1 cellular context compared by ENCODE assay signal in the genomic region with DNA sequence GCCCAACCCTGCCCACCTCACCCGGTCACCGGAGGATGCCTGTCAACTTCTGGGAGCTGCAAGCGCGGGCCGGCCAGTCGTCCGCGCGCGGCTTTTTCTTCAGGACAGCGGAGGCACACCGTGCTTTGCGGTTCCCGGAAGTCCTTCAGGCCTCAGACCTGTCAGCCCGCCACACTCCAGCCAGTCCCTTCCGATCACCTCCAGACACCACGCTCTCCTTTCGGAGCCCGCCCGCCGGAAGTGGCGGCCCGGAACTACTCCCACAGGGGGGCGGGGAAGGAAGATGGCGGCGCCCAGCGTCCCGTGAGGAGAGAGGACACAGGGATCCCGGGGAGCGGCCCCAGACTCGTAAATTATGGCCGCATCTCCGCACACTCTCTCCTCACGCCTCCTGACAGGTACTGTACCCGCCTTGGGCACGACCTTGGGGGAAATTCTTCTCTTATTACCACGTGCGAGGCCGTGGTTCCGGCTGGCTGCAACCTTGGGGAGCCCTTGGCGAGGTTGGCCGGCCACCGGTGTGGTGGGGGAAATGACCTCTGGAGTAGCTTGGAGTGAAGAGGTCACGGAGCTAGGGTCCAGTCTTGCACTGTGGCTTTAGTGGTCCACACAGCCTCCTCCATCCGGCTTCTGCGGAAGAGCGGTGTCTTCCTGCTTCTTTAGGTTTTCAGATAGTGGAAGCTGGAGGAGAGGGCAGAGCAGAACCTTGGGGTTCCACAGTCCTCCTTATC.
TF ChIP-seq lines count a peak whose summit lies in the region.

A gene (plus strand): TSS at position 254 of the 731 bp plus-strand sequence. CDS start 102 bp downstream, at position 356.

TF ChIP-seq in HEK293, 187 proteins besides CTCF, POLR2A, EP300 and RAD21 (continued from another document and continues in another):
- TF ChIP-seq, protein P1, sequence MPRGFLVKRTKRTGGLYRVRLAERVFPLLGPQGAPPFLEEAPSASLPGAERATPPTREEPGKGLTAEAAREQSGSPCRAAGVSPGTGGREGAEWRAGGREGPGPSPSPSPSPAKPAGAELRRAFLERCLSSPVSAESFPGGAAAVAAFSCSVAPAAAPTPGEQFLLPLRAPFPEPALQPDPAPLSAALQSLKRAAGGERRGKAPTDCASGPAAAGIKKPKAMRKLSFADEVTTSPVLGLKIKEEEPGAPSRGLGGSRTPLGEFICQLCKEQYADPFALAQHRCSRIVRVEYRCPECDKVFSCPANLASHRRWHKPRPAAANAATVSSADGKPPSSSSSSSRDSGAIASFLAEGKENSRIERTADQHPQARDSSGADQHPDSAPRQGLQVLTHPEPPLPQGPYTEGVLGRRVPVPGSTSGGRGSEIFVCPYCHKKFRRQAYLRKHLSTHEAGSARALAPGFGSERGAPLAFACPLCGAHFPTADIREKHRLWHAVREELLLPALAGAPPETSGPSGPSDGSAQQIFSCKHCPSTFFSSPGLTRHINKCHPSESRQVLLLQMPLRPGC (tag by site-specific recombination; IDR thresholded peaks at IDR 0.05), result no peak
- TF ChIP-seq ZNF341 (tag by site-specific recombination; IDR thresholded peaks at IDR 0.05; ENCODE audit: low read depth), result peak; percentile 57; the same call in 1 of the 2 replicates
- TF ChIP-seq, protein P2, sequence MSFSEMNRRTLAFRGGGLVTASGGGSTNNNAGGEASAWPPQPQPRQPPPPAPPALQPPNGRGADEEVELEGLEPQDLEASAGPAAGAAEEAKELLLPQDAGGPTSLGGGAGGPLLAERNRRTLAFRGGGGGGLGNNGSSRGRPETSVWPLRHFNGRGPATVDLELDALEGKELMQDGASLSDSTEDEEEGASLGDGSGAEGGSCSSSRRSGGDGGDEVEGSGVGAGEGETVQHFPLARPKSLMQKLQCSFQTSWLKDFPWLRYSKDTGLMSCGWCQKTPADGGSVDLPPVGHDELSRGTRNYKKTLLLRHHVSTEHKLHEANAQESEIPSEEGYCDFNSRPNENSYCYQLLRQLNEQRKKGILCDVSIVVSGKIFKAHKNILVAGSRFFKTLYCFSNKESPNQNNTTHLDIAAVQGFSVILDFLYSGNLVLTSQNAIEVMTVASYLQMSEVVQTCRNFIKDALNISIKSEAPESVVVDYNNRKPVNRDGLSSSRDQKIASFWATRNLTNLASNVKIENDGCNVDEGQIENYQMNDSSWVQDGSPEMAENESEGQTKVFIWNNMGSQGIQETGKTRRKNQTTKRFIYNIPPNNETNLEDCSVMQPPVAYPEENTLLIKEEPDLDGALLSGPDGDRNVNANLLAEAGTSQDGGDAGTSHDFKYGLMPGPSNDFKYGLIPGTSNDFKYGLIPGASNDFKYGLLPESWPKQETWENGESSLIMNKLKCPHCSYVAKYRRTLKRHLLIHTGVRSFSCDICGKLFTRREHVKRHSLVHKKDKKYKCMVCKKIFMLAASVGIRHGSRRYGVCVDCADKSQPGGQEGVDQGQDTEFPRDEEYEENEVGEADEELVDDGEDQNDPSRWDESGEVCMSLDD (tag by site-specific recombination; IDR thresholded peaks at IDR 0.05), result 0 out of 2 replicates have a peak, but pooled peaks have one; percentile 25
- peak; percentile 92; the same call in 1 of the 2 replicates for TF ChIP-seq ZNF610 (tag by site-specific recombination; IDR thresholded peaks at IDR 0.05; ENCODE audit: borderline replicate concordance)
- no peak for TF ChIP-seq ZNF350 (tag by site-specific recombination; IDR thresholded peaks at IDR 0.05)
- no peak for TF ChIP-seq ZNF514 (tag by site-specific recombination; IDR thresholded peaks at IDR 0.05)
- peak; percentile 58; the same call in 1 of the 2 replicates for TF ChIP-seq ZEB2 (tag by site-specific recombination; IDR thresholded peaks at IDR 0.05)
- no peak for TF ChIP-seq ZNF549 (tag by site-specific recombination; IDR thresholded peaks at IDR 0.05)
- no peak for TF ChIP-seq ZNF621 (tag by site-specific recombination; IDR thresholded peaks at IDR 0.05)
- 0 out of 2 replicates have a peak, but pooled peaks have one; percentile 12 for TF ChIP-seq HOXC10 (CRISPR knock-in tag; IDR thresholded peaks at IDR 0.05)
- TF ChIP-seq ZSCAN30 (tag by site-specific recombination; IDR thresholded peaks at IDR 0.05), result no peak; the same call in 1 of the 2 replicates
- TF ChIP-seq, protein P3, sequence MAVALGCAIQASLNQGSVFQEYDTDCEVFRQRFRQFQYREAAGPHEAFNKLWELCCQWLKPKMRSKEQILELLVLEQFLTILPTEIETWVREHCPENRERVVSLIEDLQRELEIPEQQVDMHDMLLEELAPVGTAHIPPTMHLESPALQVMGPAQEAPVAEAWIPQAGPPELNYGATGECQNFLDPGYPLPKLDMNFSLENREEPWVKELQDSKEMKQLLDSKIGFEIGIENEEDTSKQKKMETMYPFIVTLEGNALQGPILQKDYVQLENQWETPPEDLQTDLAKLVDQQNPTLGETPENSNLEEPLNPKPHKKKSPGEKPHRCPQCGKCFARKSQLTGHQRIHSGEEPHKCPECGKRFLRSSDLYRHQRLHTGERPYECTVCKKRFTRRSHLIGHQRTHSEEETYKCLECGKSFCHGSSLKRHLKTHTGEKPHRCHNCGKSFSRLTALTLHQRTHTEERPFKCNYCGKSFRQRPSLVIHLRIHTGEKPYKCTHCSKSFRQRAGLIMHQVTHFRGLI (tag by site-specific recombination; IDR thresholded peaks at IDR 0.05), result peak; percentile 79
- TF ChIP-seq, protein P4, sequence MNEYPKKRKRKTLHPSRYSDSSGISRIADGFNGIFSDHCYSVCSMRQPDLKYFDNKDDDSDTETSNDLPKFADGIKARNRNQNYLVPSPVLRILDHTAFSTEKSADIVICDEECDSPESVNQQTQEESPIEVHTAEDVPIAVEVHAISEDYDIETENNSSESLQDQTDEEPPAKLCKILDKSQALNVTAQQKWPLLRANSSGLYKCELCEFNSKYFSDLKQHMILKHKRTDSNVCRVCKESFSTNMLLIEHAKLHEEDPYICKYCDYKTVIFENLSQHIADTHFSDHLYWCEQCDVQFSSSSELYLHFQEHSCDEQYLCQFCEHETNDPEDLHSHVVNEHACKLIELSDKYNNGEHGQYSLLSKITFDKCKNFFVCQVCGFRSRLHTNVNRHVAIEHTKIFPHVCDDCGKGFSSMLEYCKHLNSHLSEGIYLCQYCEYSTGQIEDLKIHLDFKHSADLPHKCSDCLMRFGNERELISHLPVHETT (tag by site-specific recombination; IDR thresholded peaks at IDR 0.05), result peak; percentile 83
- TF ChIP-seq ZXDB (tag by site-specific recombination; IDR thresholded peaks at IDR 0.05), result peak; percentile 28; the same call in 1 of the 2 replicates
- TF ChIP-seq ZNF24 (tag by site-specific recombination; IDR thresholded peaks at IDR 0.05), result 0 out of 2 replicates have a peak, but pooled peaks have one; percentile 20
- TF ChIP-seq ZNF335 (tag by site-specific recombination; conservative IDR thresholded peaks at IDR 0.05), result peak; percentile 94
- TF ChIP-seq, protein P5, sequence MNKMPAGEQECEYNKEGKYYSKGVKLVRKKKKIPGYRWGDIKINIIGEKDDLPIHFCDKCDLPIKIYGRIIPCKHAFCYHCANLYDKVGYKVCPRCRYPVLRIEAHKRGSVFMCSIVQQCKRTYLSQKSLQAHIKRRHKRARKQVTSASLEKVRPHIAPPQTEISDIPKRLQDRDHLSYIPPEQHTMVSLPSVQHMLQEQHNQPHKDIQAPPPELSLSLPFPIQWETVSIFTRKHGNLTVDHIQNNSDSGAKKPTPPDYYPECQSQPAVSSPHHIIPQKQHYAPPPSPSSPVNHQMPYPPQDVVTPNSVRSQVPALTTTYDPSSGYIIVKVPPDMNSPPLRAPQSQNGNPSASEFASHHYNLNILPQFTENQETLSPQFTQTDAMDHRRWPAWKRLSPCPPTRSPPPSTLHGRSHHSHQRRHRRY (tag by site-specific recombination; IDR thresholded peaks at IDR 0.05), result no peak
- TF ChIP-seq ZNF76 (tag by site-specific recombination; IDR thresholded peaks at IDR 0.05; ENCODE audit: borderline replicate concordance, low read depth), result peak; percentile 76; the same call in 1 of the 2 replicates
- no peak for TF ChIP-seq ZNF558 (tag by site-specific recombination; IDR thresholded peaks at IDR 0.05)
- TF ChIP-seq ZNF624 (tag by site-specific recombination; IDR thresholded peaks at IDR 0.05), result no peak
- no peak for TF ChIP-seq ZNF600 (tag by site-specific recombination; IDR thresholded peaks at IDR 0.05)
- no peak for TF ChIP-seq ZSCAN23 (tag by site-specific recombination; IDR thresholded peaks at IDR 0.05)
- TF ChIP-seq ZNF19 (tag by site-specific recombination; IDR thresholded peaks at IDR 0.05; ENCODE audit: low read depth), result no peak
- TF ChIP-seq SP7 (tag by site-specific recombination; IDR thresholded peaks at IDR 0.05), result peak; percentile 63
- 0 out of 2 replicates have a peak, but pooled peaks have one; percentile 22 for TF ChIP-seq ZIC2 (tag by site-specific recombination; IDR thresholded peaks at IDR 0.05)
- 0 out of 2 replicates have a peak, but pooled peaks have one; percentile 31 for TF ChIP-seq ZBTB48 (tag by site-specific recombination; IDR thresholded peaks at IDR 0.05)
- TF ChIP-seq ZNF501 (tag by site-specific recombination; IDR thresholded peaks at IDR 0.05), result peak; percentile 69
- TF ChIP-seq ZNF707 (tag by site-specific recombination; IDR thresholded peaks at IDR 0.05), result no peak
- TF ChIP-seq ZFP37 (tag by site-specific recombination; IDR thresholded peaks at IDR 0.05), result 0 out of 2 replicates have a peak, but pooled peaks have one; percentile 50
- TF ChIP-seq ZNF2 (tag by site-specific recombination; IDR thresholded peaks at IDR 0.05), result 0 out of 2 replicates have a peak, but pooled peaks have one; percentile 32
- TF ChIP-seq ZNF654 (tag by site-specific recombination; IDR thresholded peaks at IDR 0.05; ENCODE audit: low read depth), result no peak
- no peak for TF ChIP-seq IKZF3 (tag by site-specific recombination; IDR thresholded peaks at IDR 0.05)
- TF ChIP-seq ZNF48 (tag by site-specific recombination; IDR thresholded peaks at IDR 0.05), result no peak
- TF ChIP-seq PRDM1 (tag by site-specific recombination; IDR thresholded peaks at IDR 0.05), result no peak
- TF ChIP-seq YY1 (tag by site-specific recombination; IDR thresholded peaks at IDR 0.05), result peak; percentile 95
- TF ChIP-seq, protein P6, sequence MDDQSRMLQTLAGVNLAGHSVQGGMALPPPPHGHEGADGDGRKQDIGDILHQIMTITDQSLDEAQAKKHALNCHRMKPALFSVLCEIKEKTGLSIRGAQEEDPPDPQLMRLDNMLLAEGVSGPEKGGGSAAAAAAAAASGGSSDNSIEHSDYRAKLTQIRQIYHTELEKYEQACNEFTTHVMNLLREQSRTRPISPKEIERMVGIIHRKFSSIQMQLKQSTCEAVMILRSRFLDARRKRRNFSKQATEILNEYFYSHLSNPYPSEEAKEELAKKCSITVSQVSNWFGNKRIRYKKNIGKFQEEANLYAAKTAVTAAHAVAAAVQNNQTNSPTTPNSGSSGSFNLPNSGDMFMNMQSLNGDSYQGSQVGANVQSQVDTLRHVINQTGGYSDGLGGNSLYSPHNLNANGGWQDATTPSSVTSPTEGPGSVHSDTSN (CRISPR knock-in tag; IDR thresholded peaks at IDR 0.05), result no peak; the same call in 1 of the 2 replicates
- TF ChIP-seq ZBTB8A (tag by site-specific recombination; IDR thresholded peaks at IDR 0.05), result peak; percentile 77
- no peak for TF ChIP-seq ZNF837 (tag by site-specific recombination; IDR thresholded peaks at IDR 0.05)
- no peak for TF ChIP-seq ZNF239 (tag by site-specific recombination; IDR thresholded peaks at IDR 0.05)
- no peak for TF ChIP-seq ZNF664 (tag by site-specific recombination; IDR thresholded peaks at IDR 0.05)
- TF ChIP-seq, protein P7, sequence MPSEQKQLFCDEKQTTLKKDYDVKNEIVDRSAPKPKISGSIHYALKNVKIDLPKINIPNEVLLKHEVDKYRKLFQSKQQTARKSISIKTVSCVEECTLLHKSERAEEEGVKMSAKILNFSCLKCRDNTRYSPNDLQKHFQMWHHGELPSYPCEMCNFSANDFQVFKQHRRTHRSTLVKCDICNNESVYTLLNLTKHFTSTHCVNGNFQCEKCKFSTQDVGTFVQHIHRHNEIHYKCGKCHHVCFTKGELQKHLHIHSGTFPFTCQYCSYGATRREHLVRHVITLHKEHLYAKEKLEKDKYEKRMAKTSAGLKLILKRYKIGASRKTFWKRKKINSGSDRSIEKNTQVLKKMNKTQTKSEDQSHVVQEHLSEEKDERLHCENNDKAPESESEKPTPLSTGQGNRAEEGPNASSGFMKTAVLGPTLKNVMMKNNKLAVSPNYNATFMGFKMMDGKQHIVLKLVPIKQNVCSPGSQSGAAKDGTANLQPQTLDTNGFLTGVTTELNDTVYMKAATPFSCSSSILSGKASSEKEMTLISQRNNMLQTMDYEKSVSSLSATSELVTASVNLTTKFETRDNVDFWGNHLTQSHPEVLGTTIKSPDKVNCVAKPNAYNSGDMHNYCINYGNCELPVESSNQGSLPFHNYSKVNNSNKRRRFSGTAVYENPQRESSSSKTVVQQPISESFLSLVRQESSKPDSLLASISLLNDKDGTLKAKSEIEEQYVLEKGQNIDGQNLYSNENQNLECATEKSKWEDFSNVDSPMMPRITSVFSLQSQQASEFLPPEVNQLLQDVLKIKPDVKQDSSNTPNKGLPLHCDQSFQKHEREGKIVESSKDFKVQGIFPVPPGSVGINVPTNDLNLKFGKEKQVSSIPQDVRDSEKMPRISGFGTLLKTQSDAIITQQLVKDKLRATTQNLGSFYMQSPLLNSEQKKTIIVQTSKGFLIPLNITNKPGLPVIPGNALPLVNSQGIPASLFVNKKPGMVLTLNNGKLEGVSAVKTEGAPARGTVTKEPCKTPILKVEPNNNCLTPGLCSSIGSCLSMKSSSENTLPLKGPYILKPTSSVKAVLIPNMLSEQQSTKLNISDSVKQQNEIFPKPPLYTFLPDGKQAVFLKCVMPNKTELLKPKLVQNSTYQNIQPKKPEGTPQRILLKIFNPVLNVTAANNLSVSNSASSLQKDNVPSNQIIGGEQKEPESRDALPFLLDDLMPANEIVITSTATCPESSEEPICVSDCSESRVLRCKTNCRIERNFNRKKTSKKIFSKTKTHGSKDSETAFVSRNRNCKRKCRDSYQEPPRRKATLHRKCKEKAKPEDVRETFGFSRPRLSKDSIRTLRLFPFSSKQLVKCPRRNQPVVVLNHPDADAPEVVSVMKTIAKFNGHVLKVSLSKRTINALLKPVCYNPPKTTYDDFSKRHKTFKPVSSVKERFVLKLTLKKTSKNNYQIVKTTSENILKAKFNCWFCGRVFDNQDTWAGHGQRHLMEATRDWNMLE (tag by site-specific recombination; conservative IDR thresholded peaks at IDR 0.05; ENCODE audit: low read depth), result peak; percentile 97
- TF ChIP-seq ZNF561 (tag by site-specific recombination; IDR thresholded peaks at IDR 0.05; ENCODE audit: borderline replicate concordance), result 0 out of 2 replicates have a peak, but pooled peaks have one; percentile 56
- TF ChIP-seq, protein P8, sequence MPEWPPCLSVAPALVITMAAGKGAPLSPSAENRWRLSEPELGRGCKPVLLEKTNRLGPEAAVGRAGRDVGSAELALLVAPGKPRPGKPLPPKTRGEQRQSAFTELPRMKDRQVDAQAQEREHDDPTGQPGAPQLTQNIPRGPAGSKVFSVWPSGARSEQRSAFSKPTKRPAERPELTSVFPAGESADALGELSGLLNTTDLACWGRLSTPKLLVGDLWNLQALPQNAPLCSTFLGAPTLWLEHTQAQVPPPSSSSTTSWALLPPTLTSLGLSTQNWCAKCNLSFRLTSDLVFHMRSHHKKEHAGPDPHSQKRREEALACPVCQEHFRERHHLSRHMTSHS (tag by site-specific recombination; IDR thresholded peaks at IDR 0.05), result no peak
- TF ChIP-seq ZNF175 (tag by site-specific recombination; IDR thresholded peaks at IDR 0.05), result no peak
- 0 out of 2 replicates have a peak, but pooled peaks have one; percentile 14 for TF ChIP-seq SCRT1 (tag by site-specific recombination; IDR thresholded peaks at IDR 0.05; ENCODE audit: borderline replicate concordance)
- TF ChIP-seq KLF16 (tag by site-specific recombination; IDR thresholded peaks at IDR 0.05), result peak; percentile 86
- no peak for TF ChIP-seq ZNF302 (tag by site-specific recombination; IDR thresholded peaks at IDR 0.05; ENCODE audit: low read depth)
- TF ChIP-seq KLF8 (tag by site-specific recombination; IDR thresholded peaks at IDR 0.05), result peak; percentile 61; the same call in 1 of the 2 replicates
- peak; percentile 94 for TF ChIP-seq SP2 (tag by site-specific recombination; IDR thresholded peaks at IDR 0.05)
